Comparison of ENCODE assay signal across 1 cellular context in the genomic region with DNA sequence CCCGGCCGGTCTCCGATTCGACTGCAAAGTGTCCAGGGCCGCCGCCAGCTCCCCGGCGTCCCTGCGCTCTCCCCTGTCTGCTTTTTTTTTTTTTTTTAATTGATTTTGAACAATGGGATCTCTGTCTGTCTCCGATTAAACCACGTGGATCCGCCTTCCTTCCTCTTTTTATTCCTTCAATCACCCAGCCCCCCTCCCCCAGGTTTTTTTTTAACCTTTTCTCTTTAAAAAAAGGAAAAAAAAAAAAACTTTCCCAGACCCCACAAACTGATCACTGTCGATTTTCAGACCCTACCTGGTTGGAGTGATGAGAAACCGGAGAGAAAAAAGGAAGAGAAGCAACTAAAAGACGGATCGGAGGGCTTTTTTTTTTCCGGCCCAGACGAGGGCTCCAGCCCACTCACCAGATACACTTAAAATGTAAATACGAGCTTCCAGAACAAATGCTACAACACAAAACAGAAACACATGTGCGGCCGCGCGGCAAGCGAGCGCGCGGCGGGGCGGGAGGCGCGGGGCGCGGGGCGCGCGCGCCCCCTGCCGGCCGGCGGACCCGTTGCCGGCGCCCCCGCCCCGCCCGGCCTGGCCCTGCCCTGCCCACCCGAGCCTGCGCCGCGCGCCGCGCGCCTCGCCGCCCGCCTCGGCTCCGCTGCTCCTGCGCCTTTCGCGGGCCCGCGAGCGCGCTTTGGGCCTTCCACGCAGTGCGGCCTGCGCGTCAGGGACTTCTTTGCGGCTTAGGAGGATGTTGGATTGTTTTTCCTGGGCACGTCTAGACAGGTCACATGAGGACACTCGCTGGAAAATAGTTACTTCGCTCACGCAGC.
TF ChIP-seq lines count a peak whose summit lies in the region.

A gene (minus strand): TSS at position 428 of the 824 bp plus-strand sequence. CDS start 1,163 bp downstream, outside the sequence.

TF ChIP-seq in GM12878, 131 proteins besides CTCF, POLR2A, EP300 and RAD21 (continued from another document):
- no peak for TF ChIP-seq MEF2B (IDR thresholded peaks at IDR 0.05; ENCODE audit: partially characterized antibody, poor library complexity, severe bottlenecking)
- TF ChIP-seq GATAD2B (conservative IDR thresholded peaks at IDR 0.05; ENCODE audit: low read depth): 0 out of 2 replicates have a peak, but pooled peaks have one; percentile 53
- no peak for TF ChIP-seq NRF1 (conservative IDR thresholded peaks at IDR 0.05; ENCODE audit: low read depth, low read length)
- TF ChIP-seq EGR1 (IDR thresholded peaks at IDR 0.05; ENCODE audit: borderline replicate concordance in 1 of 2, low read depth in 2 of 2, low read length in 2 of 2): peak in 1 of 2 experiments; percentile 69; a peak in 1 of 3 replicates
- no peak for TF ChIP-seq NR2F1 (conservative IDR thresholded peaks at IDR 0.05)
- no peak for TF ChIP-seq ZNF622 (IDR thresholded peaks at IDR 0.05)
- TF ChIP-seq DPF2 (IDR thresholded peaks at IDR 0.05): no peak
- TF ChIP-seq CREM (IDR thresholded peaks at IDR 0.05; ENCODE audit: low read depth): no peak
- TF ChIP-seq, protein P1, sequence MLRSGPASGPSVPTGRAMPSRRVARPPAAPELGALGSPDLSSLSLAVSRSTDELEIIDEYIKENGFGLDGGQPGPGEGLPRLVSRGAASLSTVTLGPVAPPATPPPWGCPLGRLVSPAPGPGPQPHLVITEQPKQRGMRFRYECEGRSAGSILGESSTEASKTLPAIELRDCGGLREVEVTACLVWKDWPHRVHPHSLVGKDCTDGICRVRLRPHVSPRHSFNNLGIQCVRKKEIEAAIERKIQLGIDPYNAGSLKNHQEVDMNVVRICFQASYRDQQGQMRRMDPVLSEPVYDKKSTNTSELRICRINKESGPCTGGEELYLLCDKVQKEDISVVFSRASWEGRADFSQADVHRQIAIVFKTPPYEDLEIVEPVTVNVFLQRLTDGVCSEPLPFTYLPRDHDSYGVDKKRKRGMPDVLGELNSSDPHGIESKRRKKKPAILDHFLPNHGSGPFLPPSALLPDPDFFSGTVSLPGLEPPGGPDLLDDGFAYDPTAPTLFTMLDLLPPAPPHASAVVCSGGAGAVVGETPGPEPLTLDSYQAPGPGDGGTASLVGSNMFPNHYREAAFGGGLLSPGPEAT (IDR thresholded peaks at IDR 0.05; ENCODE audit: low read depth): no peak
- TF ChIP-seq, protein P2, sequence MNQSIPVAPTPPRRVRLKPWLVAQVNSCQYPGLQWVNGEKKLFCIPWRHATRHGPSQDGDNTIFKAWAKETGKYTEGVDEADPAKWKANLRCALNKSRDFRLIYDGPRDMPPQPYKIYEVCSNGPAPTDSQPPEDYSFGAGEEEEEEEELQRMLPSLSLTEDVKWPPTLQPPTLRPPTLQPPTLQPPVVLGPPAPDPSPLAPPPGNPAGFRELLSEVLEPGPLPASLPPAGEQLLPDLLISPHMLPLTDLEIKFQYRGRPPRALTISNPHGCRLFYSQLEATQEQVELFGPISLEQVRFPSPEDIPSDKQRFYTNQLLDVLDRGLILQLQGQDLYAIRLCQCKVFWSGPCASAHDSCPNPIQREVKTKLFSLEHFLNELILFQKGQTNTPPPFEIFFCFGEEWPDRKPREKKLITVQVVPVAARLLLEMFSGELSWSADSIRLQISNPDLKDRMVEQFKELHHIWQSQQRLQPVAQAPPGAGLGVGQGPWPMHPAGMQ (IDR thresholded peaks at IDR 0.05; ENCODE audit: borderline replicate concordance): no peak
- no peak for TF ChIP-seq KLF5 (IDR thresholded peaks at IDR 0.05; ENCODE audit: partially characterized antibody)
- TF ChIP-seq ZNF384 (IDR thresholded peaks at IDR 0.05; ENCODE audit: borderline replicate concordance, low read depth, low read length): peak; percentile 78
- TF ChIP-seq TCF3 (IDR thresholded peaks at IDR 0.05; ENCODE audit: borderline replicate concordance, insufficient read depth, low read depth, low read length): 0 out of 2 replicates have a peak, but pooled peaks have one; percentile 9
- TF ChIP-seq CEBPB (IDR thresholded peaks at IDR 0.05; ENCODE audit: borderline replicate concordance in 1 of 2, low read depth in 2 of 2, low read length in 2 of 2): no peak
- no peak for TF ChIP-seq FOS (IDR thresholded peaks at IDR 0.05; ENCODE audit: borderline replicate concordance, extremely low read depth, insufficient read length)
- TF ChIP-seq, protein P3, sequence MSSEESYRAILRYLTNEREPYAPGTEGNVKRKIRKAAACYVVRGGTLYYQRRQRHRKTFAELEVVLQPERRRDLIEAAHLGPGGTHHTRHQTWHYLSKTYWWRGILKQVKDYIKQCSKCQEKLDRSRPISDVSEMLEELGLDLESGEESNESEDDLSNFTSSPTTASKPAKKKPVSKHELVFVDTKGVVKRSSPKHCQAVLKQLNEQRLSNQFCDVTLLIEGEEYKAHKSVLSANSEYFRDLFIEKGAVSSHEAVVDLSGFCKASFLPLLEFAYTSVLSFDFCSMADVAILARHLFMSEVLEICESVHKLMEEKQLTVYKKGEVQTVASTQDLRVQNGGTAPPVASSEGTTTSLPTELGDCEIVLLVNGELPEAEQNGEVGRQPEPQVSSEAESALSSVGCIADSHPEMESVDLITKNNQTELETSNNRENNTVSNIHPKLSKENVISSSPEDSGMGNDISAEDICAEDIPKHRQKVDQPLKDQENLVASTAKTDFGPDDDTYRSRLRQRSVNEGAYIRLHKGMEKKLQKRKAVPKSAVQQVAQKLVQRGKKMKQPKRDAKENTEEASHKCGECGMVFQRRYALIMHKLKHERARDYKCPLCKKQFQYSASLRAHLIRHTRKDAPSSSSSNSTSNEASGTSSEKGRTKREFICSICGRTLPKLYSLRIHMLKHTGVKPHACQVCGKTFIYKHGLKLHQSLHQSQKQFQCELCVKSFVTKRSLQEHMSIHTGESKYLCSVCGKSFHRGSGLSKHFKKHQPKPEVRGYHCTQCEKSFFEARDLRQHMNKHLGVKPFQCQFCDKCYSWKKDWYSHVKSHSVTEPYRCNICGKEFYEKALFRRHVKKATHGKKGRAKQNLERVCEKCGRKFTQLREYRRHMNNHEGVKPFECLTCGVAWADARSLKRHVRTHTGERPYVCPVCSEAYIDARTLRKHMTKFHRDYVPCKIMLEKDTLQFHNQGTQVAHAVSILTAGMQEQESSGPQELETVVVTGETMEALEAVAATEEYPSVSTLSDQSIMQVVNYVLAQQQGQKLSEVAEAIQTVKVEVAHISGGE (CRISPR knock-in tag; IDR thresholded peaks at IDR 0.05): no peak
- no peak for TF ChIP-seq LARP7 (IDR thresholded peaks at IDR 0.05)
- no peak for TF ChIP-seq TCF12 (IDR thresholded peaks at IDR 0.05; ENCODE audit: low read depth, low read length)
- TF ChIP-seq POU2F2 (IDR thresholded peaks at IDR 0.05; ENCODE audit: borderline replicate concordance, low read depth, low read length): 0 out of 3 replicates have a peak, but pooled peaks have one; percentile 34
- peak; percentile 85 for TF ChIP-seq ZNF24 (IDR thresholded peaks at IDR 0.05)
- peak; percentile 76 for TF ChIP-seq POLR2AphosphoS5 (IDR thresholded peaks at IDR 0.05; ENCODE audit: low read length)
- TF ChIP-seq, protein P4, sequence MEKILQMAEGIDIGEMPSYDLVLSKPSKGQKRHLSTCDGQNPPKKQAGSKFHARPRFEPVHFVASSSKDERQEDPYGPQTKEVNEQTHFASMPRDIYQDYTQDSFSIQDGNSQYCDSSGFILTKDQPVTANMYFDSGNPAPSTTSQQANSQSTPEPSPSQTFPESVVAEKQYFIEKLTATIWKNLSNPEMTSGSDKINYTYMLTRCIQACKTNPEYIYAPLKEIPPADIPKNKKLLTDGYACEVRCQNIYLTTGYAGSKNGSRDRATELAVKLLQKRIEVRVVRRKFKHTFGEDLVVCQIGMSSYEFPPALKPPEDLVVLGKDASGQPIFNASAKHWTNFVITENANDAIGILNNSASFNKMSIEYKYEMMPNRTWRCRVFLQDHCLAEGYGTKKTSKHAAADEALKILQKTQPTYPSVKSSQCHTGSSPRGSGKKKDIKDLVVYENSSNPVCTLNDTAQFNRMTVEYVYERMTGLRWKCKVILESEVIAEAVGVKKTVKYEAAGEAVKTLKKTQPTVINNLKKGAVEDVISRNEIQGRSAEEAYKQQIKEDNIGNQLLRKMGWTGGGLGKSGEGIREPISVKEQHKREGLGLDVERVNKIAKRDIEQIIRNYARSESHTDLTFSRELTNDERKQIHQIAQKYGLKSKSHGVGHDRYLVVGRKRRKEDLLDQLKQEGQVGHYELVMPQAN (conservative IDR thresholded peaks at IDR 0.05): peak; percentile 47; the same call in 1 of the 2 replicates
- 0 out of 2 replicates have a peak, but pooled peaks have one; percentile 26 for TF ChIP-seq PML (IDR thresholded peaks at IDR 0.05; ENCODE audit: low read length)
- TF ChIP-seq, protein P5, sequence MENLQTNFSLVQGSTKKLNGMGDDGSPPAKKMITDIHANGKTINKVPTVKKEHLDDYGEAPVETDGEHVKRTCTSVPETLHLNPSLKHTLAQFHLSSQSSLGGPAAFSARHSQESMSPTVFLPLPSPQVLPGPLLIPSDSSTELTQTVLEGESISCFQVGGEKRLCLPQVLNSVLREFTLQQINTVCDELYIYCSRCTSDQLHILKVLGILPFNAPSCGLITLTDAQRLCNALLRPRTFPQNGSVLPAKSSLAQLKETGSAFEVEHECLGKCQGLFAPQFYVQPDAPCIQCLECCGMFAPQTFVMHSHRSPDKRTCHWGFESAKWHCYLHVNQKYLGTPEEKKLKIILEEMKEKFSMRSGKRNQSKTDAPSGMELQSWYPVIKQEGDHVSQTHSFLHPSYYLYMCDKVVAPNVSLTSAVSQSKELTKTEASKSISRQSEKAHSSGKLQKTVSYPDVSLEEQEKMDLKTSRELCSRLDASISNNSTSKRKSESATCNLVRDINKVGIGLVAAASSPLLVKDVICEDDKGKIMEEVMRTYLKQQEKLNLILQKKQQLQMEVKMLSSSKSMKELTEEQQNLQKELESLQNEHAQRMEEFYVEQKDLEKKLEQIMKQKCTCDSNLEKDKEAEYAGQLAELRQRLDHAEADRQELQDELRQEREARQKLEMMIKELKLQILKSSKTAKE (IDR thresholded peaks at IDR 0.05; ENCODE audit: low read depth, poor library complexity, severe bottlenecking): no peak
- no peak for TF ChIP-seq JUNB (IDR thresholded peaks at IDR 0.05)
- TF ChIP-seq NBN (IDR thresholded peaks at IDR 0.05): 0 out of 2 replicates have a peak, but pooled peaks have one; percentile 3
- TF ChIP-seq POLR2AphosphoS2 (IDR thresholded peaks at IDR 0.05; ENCODE audit: low read depth, low read length): no peak
- TF ChIP-seq TBL1XR1 (IDR thresholded peaks at IDR 0.05; ENCODE audit: low read depth, low read length): no peak
- no peak for TF ChIP-seq ZBED1 (IDR thresholded peaks at IDR 0.05; ENCODE audit: borderline replicate concordance)
- TF ChIP-seq SIX5 (IDR thresholded peaks at IDR 0.05; ENCODE audit: low read depth, low read length, severe bottlenecking): no peak
- no peak for TF ChIP-seq YBX1 (IDR thresholded peaks at IDR 0.05)
- peak; percentile 74; the same call in 1 of the 2 replicates for TF ChIP-seq BACH1 (IDR thresholded peaks at IDR 0.05; ENCODE audit: borderline replicate concordance)
- no peak for TF ChIP-seq CHD4 (IDR thresholded peaks at IDR 0.05)
- peak; percentile 86 for TF ChIP-seq MXI1 (IDR thresholded peaks at IDR 0.05; ENCODE audit: low read depth, low read length)
- no peak for TF ChIP-seq BCL11A (IDR thresholded peaks at IDR 0.05; ENCODE audit: low read depth, low read length)
- TF ChIP-seq, protein P6, sequence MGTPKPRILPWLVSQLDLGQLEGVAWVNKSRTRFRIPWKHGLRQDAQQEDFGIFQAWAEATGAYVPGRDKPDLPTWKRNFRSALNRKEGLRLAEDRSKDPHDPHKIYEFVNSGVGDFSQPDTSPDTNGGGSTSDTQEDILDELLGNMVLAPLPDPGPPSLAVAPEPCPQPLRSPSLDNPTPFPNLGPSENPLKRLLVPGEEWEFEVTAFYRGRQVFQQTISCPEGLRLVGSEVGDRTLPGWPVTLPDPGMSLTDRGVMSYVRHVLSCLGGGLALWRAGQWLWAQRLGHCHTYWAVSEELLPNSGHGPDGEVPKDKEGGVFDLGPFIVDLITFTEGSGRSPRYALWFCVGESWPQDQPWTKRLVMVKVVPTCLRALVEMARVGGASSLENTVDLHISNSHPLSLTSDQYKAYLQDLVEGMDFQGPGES (IDR thresholded peaks at IDR 0.05): no peak
- no peak for TF ChIP-seq SUZ12 (IDR thresholded peaks at IDR 0.05; ENCODE audit: unreplicated experiment)
- TF ChIP-seq TAF1 (IDR thresholded peaks at IDR 0.05; ENCODE audit: borderline replicate concordance, low read depth, low read length): peak; percentile 78
- peak; percentile 13 to 57; a peak in 2 of 4 replicates for TF ChIP-seq BHLHE40 (IDR thresholded peaks at IDR 0.05; ENCODE audit: borderline replicate concordance in 1 of 2, low read depth in 2 of 2, low read length in 1 of 2)
- TF ChIP-seq HDAC6 (IDR thresholded peaks at IDR 0.05; ENCODE audit: unreplicated experiment): no peak
- peak; percentile 48; the same call in 1 of the 2 replicates for TF ChIP-seq IKZF1 (conservative IDR thresholded peaks at IDR 0.05)
- TF ChIP-seq, protein P7, sequence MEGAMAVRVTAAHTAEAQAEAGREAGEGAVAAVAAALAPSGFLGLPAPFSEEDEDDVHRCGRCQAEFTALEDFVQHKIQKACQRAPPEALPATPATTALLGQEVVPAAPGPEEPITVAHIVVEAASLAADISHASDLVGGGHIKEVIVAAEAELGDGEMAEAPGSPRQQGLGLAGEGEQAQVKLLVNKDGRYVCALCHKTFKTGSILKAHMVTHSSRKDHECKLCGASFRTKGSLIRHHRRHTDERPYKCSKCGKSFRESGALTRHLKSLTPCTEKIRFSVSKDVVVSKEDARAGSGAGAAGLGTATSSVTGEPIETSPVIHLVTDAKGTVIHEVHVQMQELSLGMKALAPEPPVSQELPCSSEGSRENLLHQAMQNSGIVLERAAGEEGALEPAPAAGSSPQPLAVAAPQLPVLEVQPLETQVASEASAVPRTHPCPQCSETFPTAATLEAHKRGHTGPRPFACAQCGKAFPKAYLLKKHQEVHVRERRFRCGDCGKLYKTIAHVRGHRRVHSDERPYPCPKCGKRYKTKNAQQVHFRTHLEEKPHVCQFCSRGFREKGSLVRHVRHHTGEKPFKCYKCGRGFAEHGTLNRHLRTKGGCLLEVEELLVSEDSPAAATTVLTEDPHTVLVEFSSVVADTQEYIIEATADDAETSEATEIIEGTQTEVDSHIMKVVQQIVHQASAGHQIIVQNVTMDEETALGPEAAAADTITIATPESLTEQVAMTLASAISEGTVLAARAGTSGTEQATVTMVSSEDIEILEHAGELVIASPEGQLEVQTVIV (IDR thresholded peaks at IDR 0.05; ENCODE audit: borderline replicate concordance, partially characterized antibody): no peak
- TF ChIP-seq FOXK2 (IDR thresholded peaks at IDR 0.05): peak; percentile 36; the same call in 1 of the 2 replicates
- no peak for TF ChIP-seq TCF7 (IDR thresholded peaks at IDR 0.05; ENCODE audit: borderline replicate concordance)
- TF ChIP-seq BMI1 (IDR thresholded peaks at IDR 0.05; ENCODE audit: borderline replicate concordance): no peak
- TF ChIP-seq, protein P8, sequence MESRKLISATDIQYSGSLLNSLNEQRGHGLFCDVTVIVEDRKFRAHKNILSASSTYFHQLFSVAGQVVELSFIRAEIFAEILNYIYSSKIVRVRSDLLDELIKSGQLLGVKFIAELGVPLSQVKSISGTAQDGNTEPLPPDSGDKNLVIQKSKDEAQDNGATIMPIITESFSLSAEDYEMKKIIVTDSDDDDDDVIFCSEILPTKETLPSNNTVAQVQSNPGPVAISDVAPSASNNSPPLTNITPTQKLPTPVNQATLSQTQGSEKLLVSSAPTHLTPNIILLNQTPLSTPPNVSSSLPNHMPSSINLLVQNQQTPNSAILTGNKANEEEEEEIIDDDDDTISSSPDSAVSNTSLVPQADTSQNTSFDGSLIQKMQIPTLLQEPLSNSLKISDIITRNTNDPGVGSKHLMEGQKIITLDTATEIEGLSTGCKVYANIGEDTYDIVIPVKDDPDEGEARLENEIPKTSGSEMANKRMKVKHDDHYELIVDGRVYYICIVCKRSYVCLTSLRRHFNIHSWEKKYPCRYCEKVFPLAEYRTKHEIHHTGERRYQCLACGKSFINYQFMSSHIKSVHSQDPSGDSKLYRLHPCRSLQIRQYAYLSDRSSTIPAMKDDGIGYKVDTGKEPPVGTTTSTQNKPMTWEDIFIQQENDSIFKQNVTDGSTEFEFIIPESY (IDR thresholded peaks at IDR 0.05): no peak
- TF ChIP-seq SP1 (IDR thresholded peaks at IDR 0.05; ENCODE audit: low read depth, low read length): no peak
